In the genomic region with DNA sequence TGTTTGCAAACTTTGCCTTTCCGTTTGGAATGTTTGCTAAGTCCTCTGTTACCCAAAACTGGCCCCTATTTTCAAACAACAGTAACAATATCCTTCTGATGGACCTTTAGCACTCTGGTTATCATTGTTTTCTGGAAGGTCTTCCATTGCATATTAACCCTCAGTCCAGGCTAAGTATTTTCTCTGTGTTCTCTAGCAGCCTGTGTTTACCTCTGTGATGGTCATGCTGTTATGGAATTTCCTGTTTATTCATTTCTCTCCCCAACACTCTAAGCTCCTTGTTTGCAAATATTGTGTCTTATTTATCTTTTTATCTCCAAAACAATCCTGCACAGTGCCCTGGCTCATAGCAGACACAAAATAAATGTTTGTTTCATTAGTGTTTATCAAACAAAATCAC, we compare ENCODE assay signal across 30 cellular contexts.
"Had no signal": no experiment of that assay in that cellular context is flagged by ENCODE, and none has a peak within 500 bp of the region (broad histone marks: within the 10 kb centered on the region; RNA-seq: fewer than 3 reads in every experiment).

No MANE protein-coding gene starts in this region.

- H3K36me3 ChIP-seq: breast epithelium, colonic mucosa, esophagus squamous epithelium, gastroesophageal sphincter, prostate gland, thyroid gland, upper lobe of right lung had no signal

- H3K36me3 Mint-ChIP-seq: activated naive CD8-positive, alpha-beta T cell treated with anti-CD3 and anti-CD28 coated beads for 36 hours; memory B cell; naive thymus-derived CD4-positive, alpha-beta T cell had no signal

- H3K27ac ChIP-seq: breast epithelium, colonic mucosa, dorsolateral prefrontal cortex, esophagus squamous epithelium, gastroesophageal sphincter, prostate gland, thyroid gland, upper lobe of right lung had no signal

- ATAC-seq: activated T-cell treated with anti-CD3 and anti-CD28 coated beads, Interleukin-2, amount 50 U/mL, for 4 hours; effector memory CD8-positive, alpha-beta T cell; gastroesophageal sphincter; left cardiac atrium; naive thymus-derived CD4-positive, alpha-beta T cell; stimulated activated naive CD8-positive, alpha-beta T cell treated with anti-CD3 and anti-CD28 coated beads, Interleukin-15, Interleukin-2, amounts not matched to agents 100 U/mL and 50 U/mL, for 24 hours; upper lobe of right lung had no signal

- H3K27me3 Mint-ChIP-seq: activated B cell treated with CpG ODN at 0.5 μM for 24 hours; activated naive CD8-positive, alpha-beta T cell treated with anti-CD3 and anti-CD28 coated beads for 36 hours; central memory CD8-positive, alpha-beta T cell; effector memory CD8-positive, alpha-beta T cell; memory B cell; naive thymus-derived CD4-positive, alpha-beta T cell had no signal

- H3K4me1 ChIP-seq: breast epithelium, colonic mucosa, esophagus squamous epithelium, gastroesophageal sphincter, prostate gland, thyroid gland, upper lobe of right lung had no signal

- H3K9me3 Mint-ChIP-seq: activated T-cell treated with anti-CD3 and anti-CD28 coated beads, Interleukin-2, amount 50 U/mL, for 4 hours; activated T-helper 2 cell treated with anti-CD3 and anti-CD28 coated beads, Interferon-gamma antibody, Interleukin-2, Interleukin-4, amounts not matched to agents 10 μg/mL and 5 μg/mL and 100 μg/mL, durations not matched to agents 14 hours and 24 hours and 36 hours; neural crest cell; T-helper 1 cell treated with Interleukin-12 subunit alpha and Interleukin-12 subunit beta and Interleukin-4 antibody, amounts not matched to agents 30 μg/mL and 1 μg/mL, for 36 hours had no signal

- H3K9me3 ChIP-seq: breast epithelium, colonic mucosa, esophagus squamous epithelium, gastroesophageal sphincter, prostate gland, thyroid gland, upper lobe of right lung had no signal

- H3K27ac Mint-ChIP-seq: activated B cell treated with CpG ODN at 0.5 μM for 24 hours; activated naive CD8-positive, alpha-beta T cell treated with anti-CD3 and anti-CD28 coated beads for 36 hours; activated T-helper 2 cell treated with anti-CD3 and anti-CD28 coated beads, Interferon-gamma antibody, Interleukin-2, Interleukin-4, amounts not matched to agents 10 μg/mL and 5 μg/mL and 100 μg/mL, durations not matched to agents 14 hours and 24 hours and 36 hours; effector memory CD8-positive, alpha-beta T cell; memory B cell; naive thymus-derived CD4-positive, alpha-beta T cell; T-helper 1 cell treated with Interleukin-12 subunit alpha and Interleukin-12 subunit beta and Interleukin-4 antibody, amounts not matched to agents 30 μg/mL and 1 μg/mL, for 36 hours had no signal

- DNase-seq: activated B cell treated with CpG ODN at 0.5 μM for 24 hours; activated CD4-positive, alpha-beta T cell treated with anti-CD3 and anti-CD28 coated beads for 4 hours; activated CD4-positive, alpha-beta T cell treated with anti-CD3 and anti-CD28 coated beads, Interleukin-2, amount 50 U/mL, for 48 hours; activated CD8-positive, alpha-beta memory T cell treated with anti-CD3 and anti-CD28 coated beads, Interleukin-2, amount 50 U/mL, for 48 hours; activated naive CD4-positive, alpha-beta T cell treated with Interleukin-2 at 50 U/mL for 16 hours; activated naive CD8-positive, alpha-beta T cell treated with anti-CD3 and anti-CD28 coated beads for 36 hours; activated T-cell treated with anti-CD3 and anti-CD28 coated beads, Interleukin-2, amount 50 U/mL, for 4 hours; amniotic stem cell; colonic mucosa; dorsolateral prefrontal cortex; effector memory CD8-positive, alpha-beta T cell; esophagus squamous epithelium; head of caudate nucleus; hypothalamus; islet precursor cell; left cardiac atrium; naive thymus-derived CD4-positive, alpha-beta T cell; stimulated activated CD4-positive, alpha-beta T cell treated with anti-CD3 and anti-CD28 coated beads, Interleukin-4, amount 100 ng/mL, for 24 hours; stimulated activated naive CD8-positive, alpha-beta T cell treated with anti-CD3 and anti-CD28 coated beads, Interleukin-15, Interleukin-2, amounts not matched to agents 100 U/mL and 50 U/mL, for 24 hours; T1000; thyroid gland; upper lobe of right lung had no signal

- H3K4me3 Mint-ChIP-seq: activated B cell treated with CpG ODN at 0.5 μM for 24 hours; activated naive CD8-positive, alpha-beta T cell treated with anti-CD3 and anti-CD28 coated beads for 36 hours; activated T-cell treated with anti-CD3 and anti-CD28 coated beads, Interleukin-2, amount 50 U/mL, for 4 hours; central memory CD8-positive, alpha-beta T cell; effector memory CD8-positive, alpha-beta T cell; memory B cell; naive thymus-derived CD4-positive, alpha-beta T cell; neural crest cell; T-helper 1 cell treated with Interleukin-12 subunit alpha and Interleukin-12 subunit beta and Interleukin-4 antibody, amounts not matched to agents 30 μg/mL and 1 μg/mL, for 36 hours had no signal

- H3K4me1 Mint-ChIP-seq: activated B cell treated with CpG ODN at 0.5 μM for 24 hours; activated naive CD8-positive, alpha-beta T cell treated with anti-CD3 and anti-CD28 coated beads for 36 hours; central memory CD8-positive, alpha-beta T cell; memory B cell; naive thymus-derived CD4-positive, alpha-beta T cell had no signal

- H3K27me3 ChIP-seq: breast epithelium, colonic mucosa, dorsolateral prefrontal cortex, esophagus squamous epithelium, gastroesophageal sphincter, thyroid gland, upper lobe of right lung had no signal

- H3K4me3 ChIP-seq: breast epithelium, colonic mucosa, dorsolateral prefrontal cortex, esophagus squamous epithelium, gastroesophageal sphincter, prostate gland, thyroid gland, upper lobe of right lung had no signal
